ENCODE assay signal across 8 cellular contexts in the genomic region with DNA sequence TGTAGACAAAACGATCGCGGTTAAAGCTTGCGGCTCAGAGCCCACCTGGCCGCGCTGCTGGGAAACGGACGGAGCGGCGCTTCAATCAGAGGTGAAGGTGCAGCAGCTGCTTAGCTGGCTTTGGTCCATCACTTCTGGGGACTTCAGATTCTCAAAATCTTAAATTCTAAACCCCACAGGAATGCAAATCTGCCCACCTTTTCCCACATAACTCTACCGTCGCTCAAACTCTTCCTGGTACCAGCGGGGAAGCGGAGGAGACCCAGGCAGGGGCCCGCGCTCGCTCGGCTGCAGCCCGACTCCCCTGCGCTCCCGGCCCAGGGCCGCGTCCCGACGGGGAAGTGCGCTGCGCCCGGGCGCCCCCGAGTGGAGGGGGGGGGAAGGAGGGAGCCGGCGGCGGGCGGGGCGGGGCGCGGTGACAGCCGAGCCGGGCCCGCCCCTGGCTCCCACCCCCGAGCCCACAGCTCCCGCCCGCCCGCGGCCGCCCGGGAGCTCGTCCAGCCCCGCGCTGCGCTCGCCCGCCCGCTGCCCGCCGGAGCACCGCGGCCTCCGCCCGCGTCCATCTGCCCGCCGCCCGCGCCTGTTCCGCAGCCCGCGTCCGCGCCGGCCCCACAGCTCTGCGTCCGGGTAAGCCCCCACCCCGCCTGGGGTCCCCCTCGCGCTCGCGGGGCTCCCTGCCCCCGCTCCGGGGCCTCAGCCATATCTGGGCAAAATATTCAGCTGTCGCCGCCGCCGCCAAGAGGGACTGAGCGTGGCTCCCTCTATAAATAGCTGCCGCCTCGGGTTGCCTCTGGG. TPM values are rescaled to one million over a fixed set of nuclear protein-coding genes. Genes with fewer than 3 reads are reported as not detected.
DNase-seq lines count a peak whose midpoint lies in the region; ATAC-seq and TF ChIP-seq lines count a peak whose summit lies in the region.

Gene TMOD1 (plus strand): TSS at position 490 of the 795 bp plus-strand sequence. CDS start 22,523 bp downstream, outside the sequence.

- ATAC-seq in GM21515 (IDR thresholded peaks at IDR 0.05; ENCODE audit: unreplicated experiment) (peak; percentile 65), IMR-90 (ENCODE audit: low read depth) (peak; percentile 94), sciatic nerve (peak; percentile 64), HG03457 (IDR thresholded peaks at IDR 0.05; ENCODE audit: unreplicated experiment) (no peak)

- no peak for TF ChIP-seq POLR2A in IMR-90 (IDR thresholded peaks at IDR 0.05; ENCODE audit: low read depth, low read length)

- TF ChIP-seq RAD21 in IMR-90 (IDR thresholded peaks at IDR 0.05; ENCODE audit: low read length), result peak; percentile 16; the same call in 1 of the 2 replicates

- H4K91ac ChIP-seq in IMR-90 (ENCODE audit: insufficient read depth, low read depth, low read length), result no peak within 1 kb of the TSS

- 0 out of 2 replicates have a peak, but pooled peaks cover 1% of the 10 kb centered on the region for H3K36me3 ChIP-seq in IMR-90 (ENCODE audit: control insufficient read depth, insufficient read depth, low read length)
- H3K36me3 ChIP-seq in iPS DF 6.9 (ENCODE audit: control insufficient read depth, insufficient read depth, low read length), result no peaks in the 10 kb centered on the region

- in situ Hi-C loops in IMR-90 (cut with MboI; ENCODE audit: low sequenced_read_pairs) (no loop called here), astrocyte of the cerebellum (cut with HindIII; ENCODE audit: low sequenced_read_pairs) (no loop called here)

- H3K27ac ChIP-seq in IMR-90 (ENCODE audit: insufficient read depth, low read length), result no peak within 1 kb of the TSS; the same call in 1 of the 2 replicates
- H3K27ac ChIP-seq in iPS DF 6.9 (ENCODE audit: low read length), result no peak within 1 kb of the TSS

- H2AK9ac ChIP-seq in IMR-90 (replicated peaks; ENCODE audit: low read depth, low read length, poor library complexity), result peak within 1 kb of the TSS; percentile 57

- peak within 1 kb of the TSS; percentile 4; the same call in 1 of the 2 replicates for H2BK20ac ChIP-seq in IMR-90 (ENCODE audit: low read depth, low read length)

- DNase-seq in DMS53 treated with DMSO at 0.1 percent for 48 hours (lab: John Stamatoyannopoulos, UW; ENCODE audit: unreplicated experiment), result peak; percentile 55
- DNase-seq in IMR-90, result peak; percentile 34
- DNase-seq in SK-N-DZ (ENCODE audit: low spot score), result peak; percentile 47
- DNase-seq in astrocyte of the cerebellum (ENCODE audit: low read depth), result no peak
- no peak for DNase-seq in iPS DF 6.9 (ENCODE audit: low read depth, low spot score)
- DNase-seq in sciatic nerve (ENCODE audit: low spot score), result peak; percentile 81

- no peaks in the 10 kb centered on the region for H3K9me3 ChIP-seq in IMR-90 (ENCODE audit: control insufficient read depth, insufficient read depth, low read length)
- no peaks in the 10 kb centered on the region for H3K9me3 ChIP-seq in iPS DF 6.9 (ENCODE audit: control insufficient read depth, insufficient read depth, low read length)

- peaks cover 18% of the 10 kb centered on the region; the same call in 1 of the 2 replicates for H3K4me1 ChIP-seq in IMR-90 (ENCODE audit: control insufficient read depth, insufficient read depth, low read length)
- H3K4me1 ChIP-seq in iPS DF 6.9 (ENCODE audit: control insufficient read depth, insufficient read depth, low read length), result no peaks in the 10 kb centered on the region

- H3K23ac ChIP-seq in IMR-90 (ENCODE audit: low read depth, low read length), result peak within 1 kb of the TSS; percentile 43; the same call in 1 of the 2 replicates

- H3K4ac ChIP-seq in IMR-90 (ENCODE audit: low read depth, low read length), result no peak within 1 kb of the TSS

- no peak within 1 kb of the TSS for H2BK15ac ChIP-seq in IMR-90 (ENCODE audit: low read depth, low read length)

- H2BK120ac ChIP-seq in IMR-90 (ENCODE audit: low read depth, low read length), result peak within 1 kb of the TSS; percentile 14; the same call in 1 of the 2 replicates

- H3K4me3 ChIP-seq in IMR-90 (ENCODE audit: insufficient read depth, low read depth, low read length) (peak within 1 kb of the TSS; percentile 68), astrocyte of the cerebellum (ENCODE audit: low read depth, low read length) (peak within 1 kb of the TSS; percentile 40), iPS DF 6.9 (ENCODE audit: low read length) (peak within 1 kb of the TSS; percentile 62; the same call in 1 of the 2 replicates)

- peak within 1 kb of the TSS; percentile 52; the same call in 1 of the 2 replicates for H3K18ac ChIP-seq in IMR-90 (ENCODE audit: low read depth, low read length)

- no peak within 1 kb of the TSS for H3K56ac ChIP-seq in IMR-90 (ENCODE audit: extremely low read depth, insufficient read depth, low read length)

- 0 out of 4 replicates have a peak, but pooled peaks cover 0 to 3% of the 10 kb centered on the region in 2 experiments for H3K79me1 ChIP-seq in IMR-90 (ENCODE audit: low read depth in 1 of 2, low read length in 2 of 2)

- dilution Hi-C loops in IMR-90 (cut with HindIII; ENCODE audit: low sequenced_read_pairs, unreplicated experiment), result no loop called here

- TF ChIP-seq CTCF in IMR-90 (conservative IDR thresholded peaks at IDR 0.05; ENCODE audit: low read depth, low read length) (peak; percentile 18; the same call in 1 of the 2 replicates), astrocyte of the cerebellum (IDR thresholded peaks at IDR 0.05; ENCODE audit: low read depth, low read length, missing control alignments) (no peak)

- POLR2A ChIA-PET in IMR-90 (lab: Charles Lee; ENCODE audit: unreplicated experiment), result interaction anchor here (0.6 kb wide), 1 partner anchor 63 kb away, joined by 3 read pairs; no protein-coding TSS in a partner anchor

- no peaks in the 10 kb centered on the region for H4K20me1 ChIP-seq in IMR-90 (ENCODE audit: insufficient read depth, low read length)

- WGBS in IMR-90 (ENCODE audit: extremely low coverage in 2 of 2, insufficient read length in 1 of 2), 2 experiments, result 0% methylated on average over 31 of the region's 87 CpGs; no CpG with 5 or more reads in 1 of the 2 experiments
- WGBS in iPS DF 6.9 (ENCODE audit: insufficient coverage, insufficient read length), result no CpG with 5 or more reads among the region's 87 CpGs

- peak within 1 kb of the TSS; percentile 64; the same call in 1 of the 2 replicates for H4K5ac ChIP-seq in IMR-90 (ENCODE audit: low read depth, low read length)

- peak within 1 kb of the TSS; percentile 83 for H3K4me2 ChIP-seq in IMR-90 (ENCODE audit: low read depth, low read length)

- no peak within 1 kb of the TSS for H2AK5ac ChIP-seq in IMR-90 (ENCODE audit: low read depth, low read length)

- H2BK5ac ChIP-seq in IMR-90 (ENCODE audit: low read depth, low read length, poor library complexity, severe bottlenecking), result no peak within 1 kb of the TSS

- peaks cover 23% of the 10 kb centered on the region for H3K27me3 ChIP-seq in IMR-90 (ENCODE audit: control insufficient read depth, insufficient read depth, low read length)
- H3K27me3 ChIP-seq in iPS DF 6.9 (ENCODE audit: control insufficient read depth, insufficient read depth, low read length), result peaks cover 27% of the 10 kb centered on the region

- H3K9me1 ChIP-seq in IMR-90 (ENCODE audit: insufficient read depth, low read length), result no peaks in the 10 kb centered on the region

- H3K9ac ChIP-seq in IMR-90 (ENCODE audit: low read depth, low read length), result peak within 1 kb of the TSS; percentile 60; the same call in 1 of the 2 replicates

- H3K14ac ChIP-seq in IMR-90 (replicated peaks; ENCODE audit: low read depth, low read length), result no peak within 1 kb of the TSS

- intact Hi-C loops in IMR-90 (cut with micrococcal nuclease) (no loop called here), sciatic nerve (cut with DNase I) (no loop called here)

- BruUV-seq in IMR-90 (replicated peaks; lab: Mats Ljungman, UMichigan), result no TSS peak

- peak within 1 kb of the TSS; percentile 88 for H2AFZ ChIP-seq in IMR-90 (replicated peaks; ENCODE audit: low read length, poor library complexity)

- peak within 1 kb of the TSS in 1 of 2 experiments; percentile 47; a peak in 1 of 4 replicates for H4K8ac ChIP-seq in IMR-90 (ENCODE audit: low read depth in 2 of 2, low read length in 2 of 2)

- CTCF ChIA-PET in IMR-90 (lab: Yijun Ruan, JAX), result interaction anchor here (1.0 to 2.6 kb wide), 6 partner anchors 10 to 114 kb away, joined by 3 to 13 read pairs (median 6); no protein-coding TSS in a partner anchor

TF ChIP-seq in IMR-90, 13 proteins besides CTCF, POLR2A, EP300 and RAD21 (continues in another document):
- TF ChIP-seq ELK1 (IDR thresholded peaks at IDR 0.05; ENCODE audit: borderline replicate concordance, low read depth, low read length) (no peak), BHLHE40 (IDR thresholded peaks at IDR 0.05; ENCODE audit: low read depth, low read length) (no peak), RCOR1 (IDR thresholded peaks at IDR 0.05; ENCODE audit: insufficient replicate concordance, low read length) (no peak), NFE2L2 (IDR thresholded peaks at IDR 0.05; ENCODE audit: low read depth, low read length) (no peak), RFX5 (IDR thresholded peaks at IDR 0.05; ENCODE audit: low read depth, low read length) (no peak), MAZ (IDR thresholded peaks at IDR 0.05; ENCODE audit: borderline replicate concordance, low read depth, low read length) (peak; percentile 73; the same call in 1 of the 2 replicates), MXI1 (IDR thresholded peaks at IDR 0.05; ENCODE audit: borderline replicate concordance, low read depth, low read length) (no peak), SMC3 (IDR thresholded peaks at IDR 0.05; ENCODE audit: low read depth, low read length) (no peak)

RNA-seq across cellular contexts. Expression of gene TMOD1, which starts in this region (rescaled TPM):
- total RNA-seq in IMR-90 (2012; rRNA removed) (0.18 and 0.28 TPM in 2 replicates), sciatic nerve (25.3 TPM)
- 0.19 and 0.38 TPM in 2 replicates for polyA plus RNA-seq in IMR-90 (2012; rRNA removed)
- 0.16 and 0.26 TPM in 2 replicates for polyA plus RNA-seq in IMR-90 (2012; cell fraction: cytosol; rRNA removed)
- polyA plus RNA-seq in IMR-90 (2012; cell fraction: nucleus; rRNA removed; ENCODE audit: low replicate concordance), result 0.10 and 0.66 TPM in 2 replicates
- 12.1 and 13.2 TPM in 2 replicates for polyA plus RNA-seq in SK-N-DZ (2014; cell fraction: cytosol; rRNA removed)
- polyA plus RNA-seq in SK-N-DZ (2014; cell fraction: nucleus; rRNA removed), result 9.4 and 9.9 TPM in 2 replicates

Comparison
In these comparisons a context has a peak if more than half of its experiments do, and no peak if none do; other contexts are left out.
1. RNA of gene TMOD1 (total RNA-seq): 25.3 TPM in sciatic nerve (single experiment); 0.18 to 0.28 TPM in IMR-90; every median in the first group is over 10 times any median in the second.
2. Peak in DNase-seq, ATAC-seq, H3K4me3 ChIP-seq, H3K9ac ChIP-seq and H3K4me2 ChIP-seq in IMR-90; RNA of the gene not detected or under 1 TPM.
3. DNase-seq: peak in DMS53 treated with DMSO at 0.1 percent for 48 hours (single experiment), SK-N-DZ (single experiment) and sciatic nerve (single experiment); none in astrocyte of the cerebellum (single experiment) and iPS DF 6.9 (single experiment).
4. Peak in every context shown above with its lines, with median percentiles within 50 percentile points of each other: H3K4me3 ChIP-seq.